In genomic region chr14:104048758-104049496, GRCh38 we compare ENCODE assay signal across 15 cellular contexts. TPM values are rescaled to one million over a fixed set of nuclear protein-coding genes. Genes with fewer than 3 reads are reported as not detected.
A peak's percentile ranks its signal among the peaks of the same experiment; 100 is the strongest.
DNase-seq lines count a peak whose midpoint lies in the region; ATAC-seq and TF ChIP-seq lines count a peak whose summit lies in the region.
"Had no signal": no experiment of that assay in that cellular context is flagged by ENCODE, and none has a peak within 500 bp of the region (broad histone marks: within the 10 kb centered on the region; RNA-seq: fewer than 3 reads in every experiment).

No MANE protein-coding gene starts in this region.

- no peak overlapping the region for H3K27ac Mint-ChIP-seq in activated CD4-positive, alpha-beta memory T cell treated with anti-CD3 and anti-CD28 coated beads, Interleukin-2, amount 10 ng/mL, durations not matched to agents 7 days and 5 days
- H3K27ac Mint-ChIP-seq: dendritic cell treated with granulocyte-macrophage colony-stimulating factor and Interleukin-4, amounts not matched to agents 40 ng/mL and 50 ng/mL, for 4 days; naive thymus-derived CD8-positive, alpha-beta T cell; stimulated activated memory B cell treated with anti-CD40 and anti-IgM and Interleukin-4, amounts not matched to agents 10 μg/mL and 1 μg/mL and 100 μg/mL, for 72 hours had no signal

- DNase-seq in AG08395 (ENCODE audit: low spot score), result peak; percentile 0
- peak in 3 of 7 donors; percentile 24 to 75 (median 39) for DNase-seq in adrenal gland
- peak; percentile 89 for DNase-seq in fibroblast of mammary gland (ENCODE audit: low read depth)
- no peak for DNase-seq in lower lobe of right lung
- no peak for DNase-seq in COLO829 (ENCODE audit: low spot score)
- DNase-seq in activated CD4-positive, alpha-beta T cell treated with anti-CD3 and anti-CD28 coated beads, Interleukin-2, amount 50 U/mL, for 4 hours, result no peak
- DNase-seq in spleen, result no peak
- DNase-seq in activated CD4-positive, alpha-beta memory T cell treated with anti-CD3 and anti-CD28 coated beads, Interleukin-2, amount 10 ng/mL, durations not matched to agents 7 days and 5 days, result no peak
- DNase-seq: activated CD4-positive, CD25-positive, alpha-beta regulatory T cell treated with anti-CD3 and anti-CD28 coated beads, Interleukin-2, amount 50 U/mL, for 72 hours; activated T-cell treated with anti-CD3 and anti-CD28 coated beads, Interleukin-2, amount 50 U/mL, for 48 hours; naive thymus-derived CD8-positive, alpha-beta T cell had no signal

- H3K27ac ChIP-seq in adrenal gland (peak overlapping the region in 4 of 5 donors; percentile 58 to 77 (median 74)), lower lobe of right lung (no peak overlapping the region), spleen (peak overlapping the region in 1 of 8 donors; percentile 70)
- H3K27ac ChIP-seq: SK-N-MC had no signal

- 87 to 98% (median 93%) methylated on average over 2 of the region's 2 CpGs for WGBS in adrenal gland, 4 donors
- 78 to 85% (median 80%) methylated on average over 2 of the region's 2 CpGs for WGBS in spleen, 5 donors

- peaks cover 8 to 12% of the 10 kb centered on the region in 2 donors for H3K4me1 ChIP-seq in adrenal gland (replicated peaks in 1 of 2)
- no peaks in the 10 kb centered on the region for H3K4me1 ChIP-seq in lower lobe of right lung
- H3K4me1 ChIP-seq in spleen, result no peaks in the 10 kb centered on the region

- no peaks in the 10 kb centered on the region for H3K36me3 ChIP-seq in adrenal gland (replicated peaks in 1 of 2)
- no peaks in the 10 kb centered on the region for H3K36me3 ChIP-seq in lower lobe of right lung
- peaks cover 0 to 37% (median 0%) of the 10 kb centered on the region in 6 donors for H3K36me3 ChIP-seq in spleen

- H3K27me3 Mint-ChIP-seq in activated CD4-positive, alpha-beta memory T cell treated with anti-CD3 and anti-CD28 coated beads, Interleukin-2, amount 10 ng/mL, durations not matched to agents 7 days and 5 days, result peaks cover 8% of the 10 kb centered on the region
- H3K27me3 Mint-ChIP-seq: dendritic cell treated with granulocyte-macrophage colony-stimulating factor and Interleukin-4, amounts not matched to agents 40 ng/mL and 50 ng/mL, for 4 days had no signal

- CTCF ChIA-PET in activated CD4-positive, alpha-beta memory T cell treated with anti-CD3 and anti-CD28 coated beads, Interleukin-2, amount 10 ng/mL, durations not matched to agents 7 days and 5 days (lab: Charles Lee), result interaction anchor here (1.1 kb wide), 1 partner anchor 29 kb away, joined by 3 read pairs; no protein-coding TSS in a partner anchor

- H3K27me3 ChIP-seq in adrenal gland, result no peaks in the 10 kb centered on the region
- peaks cover 5% of the 10 kb centered on the region for H3K27me3 ChIP-seq in lower lobe of right lung (ENCODE audit: low read depth)
- H3K27me3 ChIP-seq in spleen (replicated peaks in 1 of 7), result peaks cover 0 to 14% (median 0%) of the 10 kb centered on the region in 7 donors

- H3K4me3 ChIP-seq in adrenal gland (no peak overlapping the region), fibroblast of mammary gland (ENCODE audit: control insufficient read depth, low read depth, low read length) (no peak overlapping the region), lower lobe of right lung (no peak overlapping the region), spleen (no peak overlapping the region)
- H3K4me3 ChIP-seq: SK-N-MC had no signal

- H3K9me3 ChIP-seq in adrenal gland (replicated peaks in 1 of 3), result no peaks in the 10 kb centered on the region
- no peaks in the 10 kb centered on the region for H3K9me3 ChIP-seq in lower lobe of right lung
- H3K9me3 ChIP-seq in spleen, result no peaks in the 10 kb centered on the region

- TF ChIP-seq CTCF in adrenal gland (IDR thresholded peaks at IDR 0.05) (no peak), fibroblast of mammary gland (conservative IDR thresholded peaks at IDR 0.05; ENCODE audit: control insufficient read depth, insufficient read depth, low read depth, low read length) (no peak), lower lobe of right lung (IDR thresholded peaks at IDR 0.05) (no peak), spleen (IDR thresholded peaks at IDR 0.05 in 8 of 11, conservative IDR thresholded peaks at IDR 0.05 in 3 of 11) (no peak)

- no peaks in the 10 kb centered on the region for H3K36me3 Mint-ChIP-seq in activated CD4-positive, alpha-beta memory T cell treated with anti-CD3 and anti-CD28 coated beads, Interleukin-2, amount 10 ng/mL, durations not matched to agents 7 days and 5 days (ENCODE audit: low read depth)
- H3K36me3 Mint-ChIP-seq: naive thymus-derived CD8-positive, alpha-beta T cell; stimulated activated memory B cell treated with anti-CD40 and anti-IgM and Interleukin-4, amounts not matched to agents 10 μg/mL and 1 μg/mL and 100 μg/mL, for 72 hours had no signal

- no peaks in the 10 kb centered on the region for H3K4me1 Mint-ChIP-seq in activated CD4-positive, alpha-beta memory T cell treated with anti-CD3 and anti-CD28 coated beads, Interleukin-2, amount 10 ng/mL, durations not matched to agents 7 days and 5 days
- H3K4me1 Mint-ChIP-seq: naive thymus-derived CD8-positive, alpha-beta T cell; stimulated activated memory B cell treated with anti-CD40 and anti-IgM and Interleukin-4, amounts not matched to agents 10 μg/mL and 1 μg/mL and 100 μg/mL, for 72 hours had no signal

- no peak overlapping the region for H3K4me3 Mint-ChIP-seq in activated CD4-positive, alpha-beta memory T cell treated with anti-CD3 and anti-CD28 coated beads, Interleukin-2, amount 10 ng/mL, durations not matched to agents 7 days and 5 days
- H3K4me3 Mint-ChIP-seq: dendritic cell treated with granulocyte-macrophage colony-stimulating factor and Interleukin-4, amounts not matched to agents 40 ng/mL and 50 ng/mL, for 4 days; naive thymus-derived CD8-positive, alpha-beta T cell; stimulated activated memory B cell treated with anti-CD40 and anti-IgM and Interleukin-4, amounts not matched to agents 10 μg/mL and 1 μg/mL and 100 μg/mL, for 72 hours had no signal

- H3K9me3 Mint-ChIP-seq in activated CD4-positive, alpha-beta memory T cell treated with anti-CD3 and anti-CD28 coated beads, Interleukin-2, amount 10 ng/mL, durations not matched to agents 7 days and 5 days, result no peaks in the 10 kb centered on the region
- H3K9me3 Mint-ChIP-seq: dendritic cell treated with granulocyte-macrophage colony-stimulating factor and Interleukin-4, amounts not matched to agents 40 ng/mL and 50 ng/mL, for 4 days; naive thymus-derived CD8-positive, alpha-beta T cell; stimulated activated memory B cell treated with anti-CD40 and anti-IgM and Interleukin-4, amounts not matched to agents 10 μg/mL and 1 μg/mL and 100 μg/mL, for 72 hours had no signal

- intact Hi-C loops in adrenal gland (cut with DNase I), result no loop called here
- intact Hi-C loops in lower lobe of right lung (cut with DNase I), result no loop called here
- intact Hi-C loops in spleen (cut with DNase I; ENCODE audit: low total_unique reads), result no loop called here

- POLR2A ChIA-PET in activated CD4-positive, alpha-beta memory T cell treated with anti-CD3 and anti-CD28 coated beads, Interleukin-2, amount 10 ng/mL, durations not matched to agents 7 days and 5 days (lab: Charles Lee), result no interaction called here

- TF ChIP-seq POLR2A in adrenal gland (IDR thresholded peaks at IDR 0.05) (no peak), spleen (IDR thresholded peaks at IDR 0.05) (no peak)

- ATAC-seq in lower lobe of right lung, result peak; percentile 69 to 90
- ATAC-seq: naive thymus-derived CD8-positive, alpha-beta T cell; stimulated activated memory B cell treated with anti-CD40 and anti-IgM and Interleukin-4, amounts not matched to agents 10 μg/mL and 1 μg/mL and 100 μg/mL, for 72 hours had no signal

RNA-seq across cellular contexts. Expression of gene ASPG, which starts 36.6 kb away (rescaled TPM):
- total RNA-seq in adrenal gland (1 to 10 TPM in 7 of 8 donors, under 1 TPM in 1; 0.77 to 9.1 (median 3.3) TPM), lower lobe of right lung (4.6 TPM), spleen (under 1 TPM in 4 of 7 donors, not detected in 3; 0.09 to 0.28 (median 0.18) TPM)
- polyA plus RNA-seq in adrenal gland (1 to 10 TPM in 2 of 3 donors, under 1 TPM in 1; 0.07 to 7.6 (median 6.0) TPM), spleen (under 1 TPM; 0.05 to 0.67 (median 0.32) TPM)
- total RNA-seq in activated CD4-positive, alpha-beta memory T cell treated with anti-CD3 and anti-CD28 coated beads, Interleukin-2, amount 10 ng/mL, durations not matched to agents 7 days and 5 days, result not detected
- total RNA-seq: HT1080; naive thymus-derived CD8-positive, alpha-beta T cell had no signal
- polyA plus RNA-seq: naive thymus-derived CD8-positive, alpha-beta T cell had no signal

Comparison
In these comparisons a context has a peak if more than half of its experiments do, and no peak if none do; other contexts are left out.
1. DNase-seq: peak in AG08395 (single experiment) and fibroblast of mammary gland (single experiment); none in lower lobe of right lung (single experiment), COLO829 (single experiment), activated CD4-positive, alpha-beta T cell treated with anti-CD3 and anti-CD28 coated beads, Interleukin-2, amount 50 U/mL, for 4 hours (0 of 2), spleen (single experiment) and activated CD4-positive, alpha-beta memory T cell treated with anti-CD3 and anti-CD28 coated beads, Interleukin-2, amount 10 ng/mL, durations not matched to agents 7 days and 5 days (single experiment).